In genomic region chr1:31744165-31744888, GRCh38 we compare ENCODE assay signal across 16 cellular contexts. TPM values are rescaled to one million over a fixed set of nuclear protein-coding genes. Genes with fewer than 3 reads are reported as not detected.
A peak's percentile ranks its signal among the peaks of the same experiment; 100 is the strongest.
DNase-seq lines count a peak whose midpoint lies in the region; ATAC-seq and TF ChIP-seq lines count a peak whose summit lies in the region.
"Had no signal": no experiment of that assay in that cellular context is flagged by ENCODE, and none has a peak within 500 bp of the region (broad histone marks: within the 10 kb centered on the region; RNA-seq: fewer than 3 reads in every experiment).

No MANE protein-coding gene starts in this region.

- no peak overlapping the region for H4K8ac ChIP-seq in IMR-90 (ENCODE audit: low read depth in 2 of 2, low read length in 2 of 2)

- H4K20me1 ChIP-seq in IMR-90 (ENCODE audit: insufficient read depth, low read length) = peaks cover 23% of the 10 kb centered on the region; the same call in 1 of the 2 replicates

- H3K4me1 ChIP-seq in IMR-90 (ENCODE audit: control insufficient read depth, insufficient read depth, low read length) (peaks cover 12% of the 10 kb centered on the region; the same call in 1 of the 2 replicates), mucosa of descending colon (ENCODE audit: low read depth) (no peaks in the 10 kb centered on the region)

- ATAC-seq in GM18502 (IDR thresholded peaks at IDR 0.05; ENCODE audit: poor library complexity, unreplicated experiment) (peak; percentile 75), GM21526 (IDR thresholded peaks at IDR 0.05; ENCODE audit: low FRiP score, unreplicated experiment) (peak; percentile 78), IMR-90 (ENCODE audit: low read depth) (no peak), mucosa of descending colon (peak; percentile 63), GM19397 (IDR thresholded peaks at IDR 0.05; ENCODE audit: unreplicated experiment) (no peak)
- no peak for ATAC-seq in natural killer cell treated with Interleukin-12 subunit alpha and Interleukin-12 subunit beta and Interleukin-15 and Interleukin-18, amount 100 ng/mL, for 72 hours

- CTCF ChIA-PET in IMR-90 (lab: Yijun Ruan, JAX) = interaction anchor here (1.4 kb wide), 1 partner anchor 32 kb away, joined by 4 read pairs; no protein-coding TSS in a partner anchor

- H3K9me3 Mint-ChIP-seq in natural killer cell treated with Interleukin-12 subunit alpha and Interleukin-12 subunit beta and Interleukin-15 and Interleukin-18, amount 100 ng/mL, for 72 hours = no peaks in the 10 kb centered on the region
- H3K9me3 Mint-ChIP-seq: endodermal cell had no signal

- H3K9ac ChIP-seq in IMR-90 (ENCODE audit: low read depth, low read length) = no peak overlapping the region

- no peak for TF ChIP-seq POLR2A in IMR-90 (IDR thresholded peaks at IDR 0.05; ENCODE audit: low read depth, low read length)

- H3K27ac ChIP-seq in IMR-90 (ENCODE audit: insufficient read depth, low read length) = no peak overlapping the region
- H3K27ac ChIP-seq: SJCRH30 had no signal

- dilution Hi-C loops in IMR-90 (cut with HindIII; ENCODE audit: low sequenced_read_pairs, unreplicated experiment) = no loop called here

- no peak overlapping the region for H2BK120ac ChIP-seq in IMR-90 (ENCODE audit: low read depth, low read length)

- no peak overlapping the region for H3K18ac ChIP-seq in IMR-90 (ENCODE audit: low read depth, low read length)

- no peak overlapping the region for H2BK15ac ChIP-seq in IMR-90 (ENCODE audit: low read depth, low read length)

- POLR2A ChIA-PET in IMR-90 (lab: Charles Lee; ENCODE audit: unreplicated experiment) = no interaction called here

- H3K4me1 Mint-ChIP-seq in natural killer cell treated with Interleukin-12 subunit alpha and Interleukin-12 subunit beta and Interleukin-15 and Interleukin-18, amount 100 ng/mL, for 72 hours (ENCODE audit: low read depth in 2 of 2) = peaks cover 38 to 41% of the 10 kb centered on the region in 2 donors

- H3K14ac ChIP-seq in IMR-90 (replicated peaks; ENCODE audit: low read depth, low read length) = no peak overlapping the region

- H3K9me1 ChIP-seq in IMR-90 (ENCODE audit: insufficient read depth, low read length) = peaks cover 2% of the 10 kb centered on the region; the same call in 1 of the 2 replicates

- no peak overlapping the region for H4K91ac ChIP-seq in IMR-90 (ENCODE audit: insufficient read depth, low read depth, low read length)

- H3K4me2 ChIP-seq in IMR-90 (ENCODE audit: low read depth, low read length) = no peak overlapping the region

- H3K23ac ChIP-seq in IMR-90 (ENCODE audit: low read depth, low read length) = no peak overlapping the region

- peak overlapping the region; percentile 78 for H2AK9ac ChIP-seq in IMR-90 (replicated peaks; ENCODE audit: low read depth, low read length, poor library complexity)

- no peak overlapping the region for H2AFZ ChIP-seq in IMR-90 (replicated peaks; ENCODE audit: low read length, poor library complexity)

- no peak overlapping the region for H3K4me3 Mint-ChIP-seq in natural killer cell treated with Interleukin-12 subunit alpha and Interleukin-12 subunit beta and Interleukin-15 and Interleukin-18, amount 100 ng/mL, for 72 hours
- H3K4me3 Mint-ChIP-seq: endodermal cell had no signal

- TF ChIP-seq CTCF in IMR-90 (conservative IDR thresholded peaks at IDR 0.05; ENCODE audit: low read depth, low read length) (no peak), mucosa of descending colon (IDR thresholded peaks at IDR 0.05) (no peak)

- H3K4ac ChIP-seq in IMR-90 (ENCODE audit: low read depth, low read length) = no peak overlapping the region

- H3K36me3 Mint-ChIP-seq in natural killer cell treated with Interleukin-12 subunit alpha and Interleukin-12 subunit beta and Interleukin-15 and Interleukin-18, amount 100 ng/mL, for 72 hours = no peaks in the 10 kb centered on the region

- TF ChIP-seq RAD21 in IMR-90 (IDR thresholded peaks at IDR 0.05; ENCODE audit: low read length) = no peak

- 91% methylated on average over 11 of the region's 28 CpGs; no CpG with 5 or more reads in 1 of the 2 experiments for WGBS in IMR-90 (ENCODE audit: extremely low coverage in 2 of 2, insufficient read length in 1 of 2), 2 experiments

- no peak overlapping the region for H2BK20ac ChIP-seq in IMR-90 (ENCODE audit: low read depth, low read length)

- H3K27ac Mint-ChIP-seq in natural killer cell treated with Interleukin-12 subunit alpha and Interleukin-12 subunit beta and Interleukin-15 and Interleukin-18, amount 100 ng/mL, for 72 hours = no peak overlapping the region
- H3K27ac Mint-ChIP-seq: endodermal cell had no signal

- BruUV-seq in IMR-90 (replicated peaks; lab: Mats Ljungman, UMichigan) = no TSS peak

- no peaks in the 10 kb centered on the region for H3K27me3 Mint-ChIP-seq in natural killer cell treated with Interleukin-12 subunit alpha and Interleukin-12 subunit beta and Interleukin-15 and Interleukin-18, amount 100 ng/mL, for 72 hours

- in situ Hi-C loops in IMR-90 (cut with MboI; ENCODE audit: low sequenced_read_pairs) = loop anchor here (10.0 kb wide), 1 partner anchor 80 kb away; no protein-coding TSS in a partner anchor

- H2AK5ac ChIP-seq in IMR-90 (ENCODE audit: low read depth, low read length) = no peak overlapping the region

- no peaks in the 10 kb centered on the region for H3K27me3 ChIP-seq in IMR-90 (ENCODE audit: control insufficient read depth, insufficient read depth, low read length)

- H3K9me3 ChIP-seq in IMR-90 (ENCODE audit: control insufficient read depth, insufficient read depth, low read length) = no peaks in the 10 kb centered on the region
- no peaks in the 10 kb centered on the region for H3K9me3 ChIP-seq in mucosa of descending colon
- H3K9me3 ChIP-seq: SJCRH30 had no signal

- intact Hi-C loops in IMR-90 (cut with micrococcal nuclease) (no loop called here), mucosa of descending colon (cut with DNase I, micrococcal nuclease) (no loop called here)

- H4K5ac ChIP-seq in IMR-90 (ENCODE audit: low read depth, low read length) = no peak overlapping the region

- no peaks in the 10 kb centered on the region for H3K79me1 ChIP-seq in IMR-90 (ENCODE audit: low read depth in 1 of 2, low read length in 2 of 2)

- H3K56ac ChIP-seq in IMR-90 (ENCODE audit: extremely low read depth, insufficient read depth, low read length) = no peak overlapping the region

- DNase-seq in IMR-90 (no peak), mucosa of descending colon (peak in 1 of 3 donors; percentile 38), NCI-H526 treated with DMSO at 0.1 percent for 48 hours (lab: John Stamatoyannopoulos, UW) (no peak)
- no peak for DNase-seq in natural killer cell treated with Interleukin-12 subunit alpha and Interleukin-12 subunit beta and Interleukin-15 and Interleukin-18, amount 100 ng/mL, for 72 hours (ENCODE audit: low spot score)
- DNase-seq in activated CD8-positive, alpha-beta memory T cell treated with anti-CD3 and anti-CD28 coated beads, Interleukin-2, amount 50 U/mL, for 4 hours = no peak
- DNase-seq: activated CD4-positive, CD25-positive, alpha-beta regulatory T cell; endodermal cell; H7; head of caudate nucleus; NCI-H524 treated with DMSO at 0.1 percent for 48 hours; SJCRH30; stimulated activated CD4-positive, alpha-beta T cell treated with anti-CD3 and anti-CD28 coated beads, Interleukin-12 subunit alpha, Interleukin-12 subunit beta, amount 100 ng/mL, for 4 hours; stimulated activated CD8-positive, alpha-beta memory T cell treated with anti-CD3 and anti-CD28 coated beads, Interleukin-4, amount 100 ng/mL, for 48 hours had no signal

- H3K36me3 ChIP-seq in IMR-90 (ENCODE audit: control insufficient read depth, insufficient read depth, low read length) = peaks cover 3% of the 10 kb centered on the region; the same call in 1 of the 2 replicates
- H3K36me3 ChIP-seq in mucosa of descending colon (ENCODE audit: low read depth) = no peaks in the 10 kb centered on the region
- H3K36me3 ChIP-seq: SJCRH30 had no signal

- H3K4me3 ChIP-seq in IMR-90 (ENCODE audit: insufficient read depth, low read depth, low read length) (no peak overlapping the region), mucosa of descending colon (no peak overlapping the region)
- H3K4me3 ChIP-seq: SJCRH30 had no signal

- no peak overlapping the region for H2BK5ac ChIP-seq in IMR-90 (ENCODE audit: low read depth, low read length, poor library complexity, severe bottlenecking)

TF ChIP-seq in IMR-90, 13 proteins besides CTCF, POLR2A, EP300 and RAD21 (continues in another document):
- TF ChIP-seq, protein P1, sequence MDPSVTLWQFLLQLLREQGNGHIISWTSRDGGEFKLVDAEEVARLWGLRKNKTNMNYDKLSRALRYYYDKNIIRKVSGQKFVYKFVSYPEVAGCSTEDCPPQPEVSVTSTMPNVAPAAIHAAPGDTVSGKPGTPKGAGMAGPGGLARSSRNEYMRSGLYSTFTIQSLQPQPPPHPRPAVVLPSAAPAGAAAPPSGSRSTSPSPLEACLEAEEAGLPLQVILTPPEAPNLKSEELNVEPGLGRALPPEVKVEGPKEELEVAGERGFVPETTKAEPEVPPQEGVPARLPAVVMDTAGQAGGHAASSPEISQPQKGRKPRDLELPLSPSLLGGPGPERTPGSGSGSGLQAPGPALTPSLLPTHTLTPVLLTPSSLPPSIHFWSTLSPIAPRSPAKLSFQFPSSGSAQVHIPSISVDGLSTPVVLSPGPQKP (IDR thresholded peaks at IDR 0.05; ENCODE audit: borderline replicate concordance, low read depth, low read length) = no peak
- TF ChIP-seq FOS (IDR thresholded peaks at IDR 0.05; ENCODE audit: low read depth, low read length) = no peak
- no peak for TF ChIP-seq CHD1 (IDR thresholded peaks at IDR 0.05; ENCODE audit: low read depth, low read length)
- TF ChIP-seq MAFK (IDR thresholded peaks at IDR 0.05; ENCODE audit: low read depth, low read length) = no peak
- TF ChIP-seq NFE2L2 (IDR thresholded peaks at IDR 0.05; ENCODE audit: low read depth, low read length) = no peak
- no peak for TF ChIP-seq CEBPB (IDR thresholded peaks at IDR 0.05; ENCODE audit: low read depth, low read length)
- TF ChIP-seq RFX5 (IDR thresholded peaks at IDR 0.05; ENCODE audit: low read depth, low read length) = no peak

RNA-seq across cellular contexts. Expression of gene ADGRB2, which starts 19.8 kb away (rescaled TPM):
- total RNA-seq in IMR-90 (2012; rRNA removed) = 2.2 and 2.5 TPM in 2 replicates
- 11.9 TPM in 2 replicates for polyA plus RNA-seq in IMR-90 (2012; rRNA removed)
- 6.4 and 15.9 TPM in 2 replicates for polyA plus RNA-seq in IMR-90 (2012; cell fraction: cytosol; rRNA removed)
- 38.7 and 77.7 TPM in 2 replicates for polyA plus RNA-seq in IMR-90 (2012; cell fraction: nucleus; rRNA removed; ENCODE audit: low replicate concordance)
- total RNA-seq in mucosa of descending colon = 1 to 10 TPM in 1 of 3 donors, under 1 TPM in 2; 0.55 to 3.8 (median 0.65) TPM
- 1 to 10 TPM in 1 of 2 donors, not detected in 1; 1.2 TPM for total RNA-seq in natural killer cell treated with Interleukin-12 subunit alpha and Interleukin-12 subunit beta and Interleukin-15 and Interleukin-18, amount 100 ng/mL, for 72 hours

RNA-seq across cellular contexts. Expression of gene COL16A1, which starts 40.5 kb away (rescaled TPM):
- total RNA-seq in IMR-90 (2012; rRNA removed) = 28.6 and 34.2 TPM in 2 replicates
- 62.8 and 65.2 TPM in 2 replicates for polyA plus RNA-seq in IMR-90 (2012; rRNA removed)
- polyA plus RNA-seq in IMR-90 (2012; cell fraction: cytosol; rRNA removed) = 30.1 and 39.5 TPM in 2 replicates
- 228 and 260 TPM in 2 replicates for polyA plus RNA-seq in IMR-90 (2012; cell fraction: nucleus; rRNA removed; ENCODE audit: low replicate concordance)
- 10 to 100 TPM; 11.2 to 62.9 (median 19.3) TPM for total RNA-seq in mucosa of descending colon
- total RNA-seq in natural killer cell treated with Interleukin-12 subunit alpha and Interleukin-12 subunit beta and Interleukin-15 and Interleukin-18, amount 100 ng/mL, for 72 hours = 1 to 10 TPM in 1 of 2 donors, under 1 TPM in 1; 0.73 to 1.6 TPM

Comparison
In these comparisons a context has a peak if more than half of its experiments do, and no peak if none do; other contexts are left out.
1. ATAC-seq: peak in GM18502 (single experiment), GM21526 (single experiment) and mucosa of descending colon (single experiment); none in IMR-90 (single experiment), natural killer cell treated with Interleukin-12 subunit alpha and Interleukin-12 subunit beta and Interleukin-15 and Interleukin-18, amount 100 ng/mL, for 72 hours (0 of 2) and GM19397 (single experiment).
2. RNA of gene COL16A1, which starts 40.5 kb away (total RNA-seq): 28.6 to 34.2 TPM in IMR-90 and 11.2 to 62.9 TPM in mucosa of descending colon; 0.73 to 1.6 TPM in natural killer cell treated with Interleukin-12 subunit alpha and Interleukin-12 subunit beta and Interleukin-15 and Interleukin-18, amount 100 ng/mL, for 72 hours; every median in the first group is over 4 times any median in the second.